ENCODE assay signal across 14 cellular contexts in the genomic region with DNA sequence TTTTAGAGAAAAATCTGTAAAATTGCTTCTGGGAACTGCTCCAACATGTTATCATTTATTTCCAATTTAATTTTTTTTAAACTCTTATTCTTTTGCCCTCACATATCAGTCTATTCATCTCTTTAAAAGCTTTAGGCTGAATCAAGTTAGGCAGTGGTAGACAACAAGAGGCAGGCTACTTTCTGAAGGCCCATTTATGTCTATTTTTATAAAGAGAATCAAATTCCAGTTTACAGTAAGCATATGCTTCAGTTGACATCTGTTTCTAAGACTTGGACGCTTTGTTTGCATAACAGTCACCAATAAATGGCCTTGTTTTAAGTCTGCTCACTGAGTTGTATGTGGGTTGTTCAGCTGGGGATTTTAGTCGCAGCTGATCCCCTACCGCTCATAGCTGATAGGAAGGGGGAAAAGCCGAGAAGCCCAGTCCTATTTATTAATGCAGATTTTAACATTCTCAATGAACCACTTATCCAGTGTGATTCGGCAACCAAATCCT.
DNase-seq lines count a peak whose midpoint lies in the region; ATAC-seq and TF ChIP-seq lines count a peak whose summit lies in the region.
"Had no signal": no experiment of that assay in that cellular context is flagged by ENCODE, and none has a peak within 500 bp of the region (broad histone marks: within the 10 kb centered on the region; RNA-seq: fewer than 3 reads in every experiment).

No MANE protein-coding gene starts in this region.

- H3K36me3 ChIP-seq in endocrine pancreas (ENCODE audit: control insufficient read depth, insufficient read depth, low read length): no peaks in the 10 kb centered on the region
- H3K36me3 ChIP-seq: esophagus muscularis mucosa had no signal

- in situ Hi-C loops in GM13977 (cut with MboI; ENCODE audit: low pct_unique_long_range_greater_than_20kb, low sequenced_read_pairs, unreplicated experiment): no loop called here

- peaks cover 11% of the 10 kb centered on the region for H3K4me1 ChIP-seq in endocrine pancreas (ENCODE audit: control insufficient read depth, insufficient read depth, low read length)

- TF ChIP-seq CTCF in GM13977 (IDR thresholded peaks at IDR 0.05; ENCODE audit: extremely low read depth, insufficient read depth, missing control alignments): no peak

- ATAC-seq in GM21786 (IDR thresholded peaks at IDR 0.05; ENCODE audit: unreplicated experiment) (no peak), sciatic nerve (no peak), GM19463 (IDR thresholded peaks at IDR 0.05; ENCODE audit: unreplicated experiment) (no peak)
- ATAC-seq: PC-3 had no signal

- DNase-seq in NCI-H510A treated with DMSO at 0.1 percent for 48 hours (lab: John Stamatoyannopoulos, UW): peak; percentile 58
- DNase-seq in NCI-H510A (lab: John Stamatoyannopoulos, UW): no peak
- DNase-seq in NCI-H345 (lab: John Stamatoyannopoulos, UW): peak; percentile 16
- DNase-seq in GM13977 (ENCODE audit: low spot score): no peak
- no peak for DNase-seq in sciatic nerve (ENCODE audit: low spot score)
- DNase-seq: activated CD4-positive, alpha-beta T cell treated with anti-CD3 and anti-CD28 coated beads for 4 hours; activated T-cell treated with anti-CD3 and anti-CD28 coated beads, Interleukin-2, amount 50 U/mL, for 24 hours; COR-L47; MV-4-11; PC-3 had no signal

- peak overlapping the region; percentile 92 for H3K4me3 ChIP-seq in endocrine pancreas (ENCODE audit: control insufficient read depth, insufficient read depth, low read length)
- H3K4me3 ChIP-seq: esophagus muscularis mucosa had no signal

- H3K9ac ChIP-seq in endocrine pancreas (ENCODE audit: control insufficient read depth, insufficient read depth, low read length): no peak overlapping the region

- H3K27me3 ChIP-seq in endocrine pancreas (ENCODE audit: control insufficient read depth, insufficient read depth, low read length): no peaks in the 10 kb centered on the region
- H3K27me3 ChIP-seq: esophagus muscularis mucosa had no signal

- intact Hi-C loops in sciatic nerve (cut with DNase I): no loop called here

- no peaks in the 10 kb centered on the region for H3K9me3 ChIP-seq in endocrine pancreas (ENCODE audit: control insufficient read depth, low read length)
- H3K9me3 ChIP-seq: esophagus muscularis mucosa had no signal

Comparison
In these comparisons a context has a peak if more than half of its experiments do, and no peak if none do; other contexts are left out.
1. DNase-seq: peak in NCI-H510A treated with DMSO at 0.1 percent for 48 hours (single experiment) and NCI-H345 (single experiment); none in NCI-H510A (single experiment), GM13977 (single experiment) and sciatic nerve (single experiment).